In genomic region chr17:50382931-50383330, GRCh38 we compare ENCODE assay signal across 12 cellular contexts. TPM values are rescaled to one million over a fixed set of nuclear protein-coding genes. Genes with fewer than 3 reads are reported as not detected.
DNase-seq lines count a peak whose midpoint lies in the region; ATAC-seq, FAIRE-seq and TF ChIP-seq lines count a peak whose summit lies in the region.
"Had no signal": no experiment of that assay in that cellular context is flagged by ENCODE, and none has a peak within 500 bp of the region (broad histone marks: within the 10 kb centered on the region; RNA-seq: fewer than 3 reads in every experiment).

No MANE protein-coding gene starts in this region.

- H3K9ac ChIP-seq in HepG2 (ENCODE audit: insufficient read depth, low read depth, low read length): no peak overlapping the region
- H3K9ac ChIP-seq: BLaER1 treated with 17β-estradiol and CSF1 and Interleukin-3, amounts not matched to agents 10 nM and 100 nM had no signal

- no peak overlapping the region for H3K4me3 Mint-ChIP-seq in nephron progenitor cell
- H3K4me3 Mint-ChIP-seq: CD4-positive, CD25-positive, alpha-beta regulatory T cell had no signal

- BruUV-seq in HepG2 (replicated peaks; lab: Mats Ljungman, UMichigan): no TSS peak

- intact Hi-C loops in HepG2 (cut with micrococcal nuclease; ENCODE audit: unreplicated experiment) (no loop called here), right lobe of liver (cut with DNase I) (no loop called here)

- H3K27me3 Mint-ChIP-seq in nephron progenitor cell (ENCODE audit: low read depth, poor library complexity): no peaks in the 10 kb centered on the region
- H3K27me3 Mint-ChIP-seq: CD4-positive, CD25-positive, alpha-beta regulatory T cell had no signal

- no peak for TF ChIP-seq CTCF in HepG2 (CRISPR knock-in tag; IDR thresholded peaks at IDR 0.05)
- no peak for TF ChIP-seq CTCF in right lobe of liver (IDR thresholded peaks at IDR 0.05)
- TF ChIP-seq CTCF in omental fat pad (IDR thresholded peaks at IDR 0.05): no peak
- TF ChIP-seq CTCF in nephron progenitor cell (IDR thresholded peaks at IDR 0.05): no peak

- no peaks in the 10 kb centered on the region for H3K79me2 ChIP-seq in HepG2 (ENCODE audit: insufficient read depth, low read length)

- H3K9me3 Mint-ChIP-seq in nephron progenitor cell: no peaks in the 10 kb centered on the region
- H3K9me3 Mint-ChIP-seq: CD4-positive, CD25-positive, alpha-beta regulatory T cell had no signal

- CTCF ChIA-PET in HepG2 (lab: Yijun Ruan, JAX; ENCODE audit: low intra/inter-chr PET ratio, low total read pairs): no interaction called here

- no peak for TF ChIP-seq RAD21 in HepG2 (CRISPR knock-in tag; IDR thresholded peaks at IDR 0.05)

- H3K9me3 ChIP-seq in HepG2 (ENCODE audit: low read length): no peaks in the 10 kb centered on the region
- no peaks in the 10 kb centered on the region for H3K9me3 ChIP-seq in right lobe of liver
- no peaks in the 10 kb centered on the region for H3K9me3 ChIP-seq in effector memory CD4-positive, alpha-beta T cell (ENCODE audit: control insufficient read depth, low read length)
- H3K9me3 ChIP-seq: BLaER1 treated with 17β-estradiol and CSF1 and Interleukin-3, amounts not matched to agents 10 nM and 100 nM; HAP-1 had no signal

- no peaks in the 10 kb centered on the region for H3K4me1 ChIP-seq in HepG2 (ENCODE audit: insufficient read depth, low read length)
- H3K4me1 ChIP-seq in right lobe of liver: no peaks in the 10 kb centered on the region
- H3K4me1 ChIP-seq in effector memory CD4-positive, alpha-beta T cell (ENCODE audit: control insufficient read depth, insufficient read depth, low read length, poor library complexity, severe bottlenecking): no peaks in the 10 kb centered on the region
- H3K4me1 ChIP-seq: HAP-1 had no signal

- 98% methylated on average over 12 of the region's 12 CpGs for whole genome bisulfite sequencing in HepG2 (ENCODE audit: low lambda C conversion rate)
- WGBS in right lobe of liver (ENCODE audit: insufficient coverage, low coverage, low lambda C conversion rate, missing lambda C conversion rate): 95% methylated on average over 4 of the region's 12 CpGs

- no peak overlapping the region for H2AFZ ChIP-seq in HepG2 (ENCODE audit: low read length)

- no peak overlapping the region for H3K4me2 ChIP-seq in HepG2 (ENCODE audit: low read depth, low read length)
- H3K4me2 ChIP-seq: BLaER1 treated with 17β-estradiol and CSF1 and Interleukin-3, amounts not matched to agents 10 nM and 100 nM had no signal

- no peak for TF ChIP-seq EP300 in HepG2 (IDR thresholded peaks at IDR 0.05; ENCODE audit: low read depth in 2 of 2, low read length in 2 of 2)
- TF ChIP-seq EP300 in HepG2 (CRISPR knock-in tag; IDR thresholded peaks at IDR 0.05; ENCODE audit: borderline replicate concordance): no peak

- H3K36me3 ChIP-seq in HepG2 (replicated peaks in 1 of 2; ENCODE audit: control insufficient read depth in 1 of 2, insufficient read depth in 2 of 2, low read length in 2 of 2) (peaks cover 53 to 95% of the 10 kb centered on the region in 2 experiments), right lobe of liver (peaks cover 6 to 69% (median 50%) of the 10 kb centered on the region in 4 donors)
- H3K36me3 ChIP-seq in effector memory CD4-positive, alpha-beta T cell (ENCODE audit: control insufficient read depth, insufficient read depth, low read length): peaks cover 65% of the 10 kb centered on the region

- 0 out of 2 replicates have a peak, but pooled peaks cover 3% of the 10 kb centered on the region for H4K20me1 ChIP-seq in HepG2 (ENCODE audit: insufficient read depth, low read length)

- peaks cover 49% of the 10 kb centered on the region for H3K36me3 Mint-ChIP-seq in nephron progenitor cell (ENCODE audit: low read depth)

- no peak for ATAC-seq in HepG2
- no peak for ATAC-seq in right lobe of liver
- peak; percentile 16 for ATAC-seq in omental fat pad (ENCODE audit: low FRiP score)

- no peak for FAIRE-seq in HepG2 (lab: Jason Lieb, UNC)
- FAIRE-seq: H1 had no signal

- H3K27me3 ChIP-seq in HepG2 (ENCODE audit: control insufficient read depth in 1 of 2, insufficient read depth in 2 of 2, low read length in 2 of 2) (no peaks in the 10 kb centered on the region), right lobe of liver (no peaks in the 10 kb centered on the region)
- no peaks in the 10 kb centered on the region for H3K27me3 ChIP-seq in effector memory CD4-positive, alpha-beta T cell (replicated peaks; ENCODE audit: control insufficient read depth, insufficient read depth, low read length, poor library complexity, severe bottlenecking)
- H3K27me3 ChIP-seq: BLaER1 treated with 17β-estradiol and CSF1 and Interleukin-3, amounts not matched to agents 10 nM and 100 nM had no signal

- no peak for TF ChIP-seq POLR2A in HepG2 (IDR thresholded peaks at IDR 0.05; ENCODE audit: insufficient read depth in 1 of 2, low read depth in 2 of 2, low read length in 2 of 2)
- no peak for TF ChIP-seq POLR2A in right lobe of liver (IDR thresholded peaks at IDR 0.05)

- in situ Hi-C loops in HepG2 (cut with HindIII; ENCODE audit: extremely low pct_ligation_motif_present, low pct_unique_long_range_greater_than_20kb): no loop called here

- H3K4me1 Mint-ChIP-seq in nephron progenitor cell: no peaks in the 10 kb centered on the region

- DNase-seq in HepG2 (ENCODE audit: low spot score): no peak
- DNase-seq in right lobe of liver: no peak
- no peak for DNase-seq in omental fat pad (ENCODE audit: low spot score)
- DNase-seq in nephron progenitor cell: no peak
- DNase-seq in effector memory CD4-positive, alpha-beta T cell: no peak
- DNase-seq: ACHN; CD4-positive, CD25-positive, alpha-beta regulatory T cell; DMS53; GF-D8 had no signal

- H3K4me3 ChIP-seq in HepG2 (replicated peaks in 1 of 3; ENCODE audit: insufficient read depth in 1 of 3, low read depth in 2 of 3, low read length in 3 of 3) (no peak overlapping the region), right lobe of liver (no peak overlapping the region)
- H3K4me3 ChIP-seq in effector memory CD4-positive, alpha-beta T cell (ENCODE audit: insufficient read depth, low read depth, low read length, poor library complexity, severe bottlenecking): no peak overlapping the region
- H3K4me3 ChIP-seq: BLaER1 treated with 17β-estradiol and CSF1 and Interleukin-3, amounts not matched to agents 10 nM and 100 nM; HAP-1 had no signal

- POLR2A ChIA-PET in HepG2 (lab: Yijun Ruan, JAX): interaction anchor here (2.2 kb wide), 1 partner anchor 14 kb away, joined by 14 read pairs; the partner anchor contains the start of gene LRRC59

- H3K27ac ChIP-seq in HepG2 (ENCODE audit: extremely low read length, insufficient read depth, low read length): no peak overlapping the region
- H3K27ac ChIP-seq in right lobe of liver: no peak overlapping the region
- H3K27ac ChIP-seq in effector memory CD4-positive, alpha-beta T cell (ENCODE audit: insufficient read depth, low read length, poor library complexity, severe bottlenecking): no peak overlapping the region
- H3K27ac ChIP-seq: BLaER1 treated with 17β-estradiol and CSF1 and Interleukin-3, amounts not matched to agents 10 nM and 100 nM had no signal

- no peak overlapping the region for H3K27ac Mint-ChIP-seq in nephron progenitor cell

RNA-seq across cellular contexts. Expression of gene EME1, which starts 9.9 kb away (rescaled TPM):
- total RNA-seq in HepG2 (2016; rRNA removed; fragmentation: Illumina TruSeq; extraction: Trizol): 17.3 and 24.6 TPM in 2 replicates
- 6.4 and 7.4 TPM in 2 replicates for total RNA-seq in HepG2 (2016; cell fraction: cytosol; rRNA removed; fragmentation: Illumina TruSeq; extraction: Trizol; ENCODE audit: low read depth)
- total RNA-seq in HepG2 (2016; cell fraction: insoluble cytoplasmic fraction; rRNA removed; fragmentation: Illumina TruSeq; extraction: Trizol): 17.1 and 25.6 TPM in 2 replicates
- total RNA-seq in HepG2 (2016; cell fraction: membrane; rRNA removed; fragmentation: Illumina TruSeq; extraction: Trizol): 7.7 and 8.9 TPM in 2 replicates
- total RNA-seq in HepG2 (2016; cell fraction: nucleus; rRNA removed; fragmentation: Illumina TruSeq; extraction: Trizol): 28.4 and 31.8 TPM in 2 replicates
- polyA plus RNA-seq in HepG2 (2011; rRNA removed): 13.4 and 20.7 TPM in 2 replicates
- polyA plus RNA-seq in HepG2 (2011; cell fraction: cytosol; rRNA removed): 4.7 and 7.1 TPM in 2 replicates
- 58.4 and 108 TPM in 2 replicates for polyA plus RNA-seq in HepG2 (2011; cell fraction: nucleus; rRNA removed)
- polyA plus RNA-seq in HepG2 (2012): 6.6 and 17.5 TPM in 2 replicates
- 1.3 and 1.6 TPM in 2 replicates for polyA plus RNA-seq in HepG2 (2016; cell fraction: cytosol; fragmentation: Illumina TruSeq; extraction: Trizol; ENCODE audit: low read depth)
- 13.3 and 16.0 TPM in 2 replicates for polyA plus RNA-seq in HepG2 (2016; cell fraction: insoluble cytoplasmic fraction; fragmentation: Illumina TruSeq; extraction: Trizol; ENCODE audit: low read depth)
- polyA plus RNA-seq in HepG2 (2016; cell fraction: membrane; fragmentation: Illumina TruSeq; extraction: Trizol; ENCODE audit: low read depth): 2.3 and 3.2 TPM in 2 replicates
- 65.8 and 68.9 TPM in 2 replicates for polyA plus RNA-seq in HepG2 (2016; cell fraction: nucleus; fragmentation: Illumina TruSeq; extraction: Trizol; ENCODE audit: insufficient read depth, low read depth)
- polyA minus RNA-seq in HepG2 (2011; rRNA and poly(A)+ RNA removed; ENCODE audit: low replicate concordance): 6.9 and 17.6 TPM in 2 replicates
- 5.3 and 5.4 TPM in 2 replicates for polyA minus RNA-seq in HepG2 (2011; cell fraction: cytosol; rRNA and poly(A)+ RNA removed)
- 14.9 and 18.7 TPM in 2 replicates for polyA minus RNA-seq in HepG2 (2011; cell fraction: nucleus; rRNA and poly(A)+ RNA removed)
- 1 to 10 TPM in 1 of 6 experiments, under 1 TPM in 3, not detected in 2; 0.12 to 1.3 (median 0.66) TPM for total RNA-seq in right lobe of liver
- total RNA-seq in omental fat pad: 1 to 10 TPM in 1 of 4 donors, not detected in 3; 1.1 TPM

RNA-seq across cellular contexts. Expression of gene MRPL27, which starts 9.9 kb away (rescaled TPM):
- total RNA-seq in HepG2 (2016; rRNA removed; fragmentation: Illumina TruSeq; extraction: Trizol): 217 and 294 TPM in 2 replicates
- 159 and 163 TPM in 2 replicates for total RNA-seq in HepG2 (2016; cell fraction: cytosol; rRNA removed; fragmentation: Illumina TruSeq; extraction: Trizol; ENCODE audit: low read depth)
- 225 and 322 TPM in 2 replicates for total RNA-seq in HepG2 (2016; cell fraction: insoluble cytoplasmic fraction; rRNA removed; fragmentation: Illumina TruSeq; extraction: Trizol)
- 113 and 118 TPM in 2 replicates for total RNA-seq in HepG2 (2016; cell fraction: membrane; rRNA removed; fragmentation: Illumina TruSeq; extraction: Trizol)
- total RNA-seq in HepG2 (2016; cell fraction: nucleus; rRNA removed; fragmentation: Illumina TruSeq; extraction: Trizol): 94.1 and 102 TPM in 2 replicates
- 131 and 137 TPM in 2 replicates for polyA plus RNA-seq in HepG2 (2011; rRNA removed)
- 178 and 188 TPM in 2 replicates for polyA plus RNA-seq in HepG2 (2011; cell fraction: cytosol; rRNA removed)
- polyA plus RNA-seq in HepG2 (2011; cell fraction: nucleus; rRNA removed): 65.8 and 77.3 TPM in 2 replicates
- 92.3 and 97.7 TPM in 2 replicates for polyA plus RNA-seq in HepG2 (2012)
- polyA plus RNA-seq in HepG2 (2016; cell fraction: cytosol; fragmentation: Illumina TruSeq; extraction: Trizol; ENCODE audit: low read depth): 113 and 115 TPM in 2 replicates
- 260 and 314 TPM in 2 replicates for polyA plus RNA-seq in HepG2 (2016; cell fraction: insoluble cytoplasmic fraction; fragmentation: Illumina TruSeq; extraction: Trizol; ENCODE audit: low read depth)
- 75.9 and 83.5 TPM in 2 replicates for polyA plus RNA-seq in HepG2 (2016; cell fraction: membrane; fragmentation: Illumina TruSeq; extraction: Trizol; ENCODE audit: low read depth)
- polyA plus RNA-seq in HepG2 (2016; cell fraction: nucleus; fragmentation: Illumina TruSeq; extraction: Trizol; ENCODE audit: insufficient read depth, low read depth): 124 and 142 TPM in 2 replicates
- 68.9 and 78.1 TPM in 2 replicates for polyA minus RNA-seq in HepG2 (2011; rRNA and poly(A)+ RNA removed; ENCODE audit: low replicate concordance)
- polyA minus RNA-seq in HepG2 (2011; cell fraction: cytosol; rRNA and poly(A)+ RNA removed): 21.0 and 23.5 TPM in 2 replicates
- polyA minus RNA-seq in HepG2 (2011; cell fraction: nucleus; rRNA and poly(A)+ RNA removed): 83.2 and 89.1 TPM in 2 replicates
- 10 to 100 TPM; 34.3 to 69.4 (median 38.6) TPM for total RNA-seq in right lobe of liver
- total RNA-seq in omental fat pad: 10 to 100 TPM; 48.9 to 71.0 (median 61.7) TPM

RNA-seq across cellular contexts. Expression of gene LRRC59, which starts 14.4 kb away (rescaled TPM):
- total RNA-seq in HepG2 (2016; rRNA removed; fragmentation: Illumina TruSeq; extraction: Trizol) (222 and 239 TPM in 2 replicates), right lobe of liver (100 to 1,000 TPM in 2 of 6 experiments, 10 to 100 TPM in 4; 36.0 to 125 (median 64.0) TPM), omental fat pad (100 to 1,000 TPM in 3 of 4 donors, 10 to 100 TPM in 1; 53.6 to 193 (median 102) TPM)
- 75.0 and 83.4 TPM in 2 replicates for total RNA-seq in HepG2 (2016; cell fraction: cytosol; rRNA removed; fragmentation: Illumina TruSeq; extraction: Trizol; ENCODE audit: low read depth)
- 213 and 234 TPM in 2 replicates for total RNA-seq in HepG2 (2016; cell fraction: insoluble cytoplasmic fraction; rRNA removed; fragmentation: Illumina TruSeq; extraction: Trizol)
- total RNA-seq in HepG2 (2016; cell fraction: membrane; rRNA removed; fragmentation: Illumina TruSeq; extraction: Trizol): 172 and 182 TPM in 2 replicates
- 115 and 124 TPM in 2 replicates for total RNA-seq in HepG2 (2016; cell fraction: nucleus; rRNA removed; fragmentation: Illumina TruSeq; extraction: Trizol)
- 87.3 and 93.2 TPM in 2 replicates for polyA plus RNA-seq in HepG2 (2011; rRNA removed)
- polyA plus RNA-seq in HepG2 (2011; cell fraction: cytosol; rRNA removed): 57.2 and 66.4 TPM in 2 replicates
- polyA plus RNA-seq in HepG2 (2011; cell fraction: nucleus; rRNA removed): 50.6 and 58.7 TPM in 2 replicates
- 90.0 and 114 TPM in 2 replicates for polyA plus RNA-seq in HepG2 (2012)
- 59.8 and 73.7 TPM in 2 replicates for polyA plus RNA-seq in HepG2 (2016; cell fraction: cytosol; fragmentation: Illumina TruSeq; extraction: Trizol; ENCODE audit: low read depth)
- 202 and 242 TPM in 2 replicates for polyA plus RNA-seq in HepG2 (2016; cell fraction: insoluble cytoplasmic fraction; fragmentation: Illumina TruSeq; extraction: Trizol; ENCODE audit: low read depth)
- 104 and 113 TPM in 2 replicates for polyA plus RNA-seq in HepG2 (2016; cell fraction: membrane; fragmentation: Illumina TruSeq; extraction: Trizol; ENCODE audit: low read depth)
- 152 and 155 TPM in 2 replicates for polyA plus RNA-seq in HepG2 (2016; cell fraction: nucleus; fragmentation: Illumina TruSeq; extraction: Trizol; ENCODE audit: insufficient read depth, low read depth)
- 159 and 165 TPM in 2 replicates for polyA minus RNA-seq in HepG2 (2011; rRNA and poly(A)+ RNA removed; ENCODE audit: low replicate concordance)
- 74.4 and 77.8 TPM in 2 replicates for polyA minus RNA-seq in HepG2 (2011; cell fraction: cytosol; rRNA and poly(A)+ RNA removed)
- 73.0 and 88.5 TPM in 2 replicates for polyA minus RNA-seq in HepG2 (2011; cell fraction: nucleus; rRNA and poly(A)+ RNA removed)

RNA-seq across cellular contexts. Expression of gene XYLT2, which starts 37.0 kb away (rescaled TPM):
- 7.5 and 22.1 TPM in 2 replicates for total RNA-seq in HepG2 (2016; rRNA removed; fragmentation: Illumina TruSeq; extraction: Trizol)
- total RNA-seq in HepG2 (2016; cell fraction: cytosol; rRNA removed; fragmentation: Illumina TruSeq; extraction: Trizol; ENCODE audit: low read depth): 10.5 and 11.7 TPM in 2 replicates
- 6.2 and 23.3 TPM in 2 replicates for total RNA-seq in HepG2 (2016; cell fraction: insoluble cytoplasmic fraction; rRNA removed; fragmentation: Illumina TruSeq; extraction: Trizol)
- 9.8 and 10.1 TPM in 2 replicates for total RNA-seq in HepG2 (2016; cell fraction: membrane; rRNA removed; fragmentation: Illumina TruSeq; extraction: Trizol)
- total RNA-seq in HepG2 (2016; cell fraction: nucleus; rRNA removed; fragmentation: Illumina TruSeq; extraction: Trizol): 20.2 and 23.1 TPM in 2 replicates
- polyA plus RNA-seq in HepG2 (2011; rRNA removed): 17.0 and 22.7 TPM in 2 replicates
- polyA plus RNA-seq in HepG2 (2011; cell fraction: cytosol; rRNA removed): 9.6 and 15.4 TPM in 2 replicates
- polyA plus RNA-seq in HepG2 (2011; cell fraction: nucleus; rRNA removed): 39.0 and 41.1 TPM in 2 replicates
- polyA plus RNA-seq in HepG2 (2012): 13.3 and 17.4 TPM in 2 replicates
- 1.4 and 1.5 TPM in 2 replicates for polyA plus RNA-seq in HepG2 (2016; cell fraction: cytosol; fragmentation: Illumina TruSeq; extraction: Trizol; ENCODE audit: low read depth)
- 4.9 and 6.1 TPM in 2 replicates for polyA plus RNA-seq in HepG2 (2016; cell fraction: insoluble cytoplasmic fraction; fragmentation: Illumina TruSeq; extraction: Trizol; ENCODE audit: low read depth)
- polyA plus RNA-seq in HepG2 (2016; cell fraction: membrane; fragmentation: Illumina TruSeq; extraction: Trizol; ENCODE audit: low read depth): 2.1 and 2.5 TPM in 2 replicates
- polyA plus RNA-seq in HepG2 (2016; cell fraction: nucleus; fragmentation: Illumina TruSeq; extraction: Trizol; ENCODE audit: insufficient read depth, low read depth): 37.4 and 38.2 TPM in 2 replicates
- polyA minus RNA-seq in HepG2 (2011; rRNA and poly(A)+ RNA removed; ENCODE audit: low replicate concordance): 34.0 and 72.4 TPM in 2 replicates
- 22.9 and 27.6 TPM in 2 replicates for polyA minus RNA-seq in HepG2 (2011; cell fraction: cytosol; rRNA and poly(A)+ RNA removed)
- 14.0 and 16.7 TPM in 2 replicates for polyA minus RNA-seq in HepG2 (2011; cell fraction: nucleus; rRNA and poly(A)+ RNA removed)
- 10 to 100 TPM in 3 of 6 experiments, 1 to 10 TPM in 3; 7.0 to 13.8 (median 9.4) TPM for total RNA-seq in right lobe of liver
- total RNA-seq in omental fat pad: 10 to 100 TPM in 3 of 4 donors, 1 to 10 TPM in 1; 8.4 to 23.2 (median 16.5) TPM

RNA-seq across cellular contexts. Expression of gene ACSF2, which starts 43.1 kb away (rescaled TPM):
- total RNA-seq in HepG2 (2016; rRNA removed; fragmentation: Illumina TruSeq; extraction: Trizol) (32.0 and 87.3 TPM in 2 replicates), right lobe of liver (10 to 100 TPM; 25.1 to 60.9 (median 36.9) TPM), omental fat pad (100 to 1,000 TPM in 1 of 4 donors, 10 to 100 TPM in 3; 36.6 to 140 (median 65.3) TPM)
- 20.7 and 23.9 TPM in 2 replicates for total RNA-seq in HepG2 (2016; cell fraction: cytosol; rRNA removed; fragmentation: Illumina TruSeq; extraction: Trizol; ENCODE audit: low read depth)
- 26.9 and 94.3 TPM in 2 replicates for total RNA-seq in HepG2 (2016; cell fraction: insoluble cytoplasmic fraction; rRNA removed; fragmentation: Illumina TruSeq; extraction: Trizol)
- 19.8 and 21.0 TPM in 2 replicates for total RNA-seq in HepG2 (2016; cell fraction: membrane; rRNA removed; fragmentation: Illumina TruSeq; extraction: Trizol)
- 90.8 and 95.0 TPM in 2 replicates for total RNA-seq in HepG2 (2016; cell fraction: nucleus; rRNA removed; fragmentation: Illumina TruSeq; extraction: Trizol)
- 109 and 117 TPM in 2 replicates for polyA plus RNA-seq in HepG2 (2011; rRNA removed)
- 68.6 and 80.4 TPM in 2 replicates for polyA plus RNA-seq in HepG2 (2011; cell fraction: cytosol; rRNA removed)
- 334 and 438 TPM in 2 replicates for polyA plus RNA-seq in HepG2 (2011; cell fraction: nucleus; rRNA removed)
- polyA plus RNA-seq in HepG2 (2012): 79.7 and 97.7 TPM in 2 replicates
- polyA plus RNA-seq in HepG2 (2016; cell fraction: cytosol; fragmentation: Illumina TruSeq; extraction: Trizol; ENCODE audit: low read depth): 8.6 and 9.0 TPM in 2 replicates
- polyA plus RNA-seq in HepG2 (2016; cell fraction: insoluble cytoplasmic fraction; fragmentation: Illumina TruSeq; extraction: Trizol; ENCODE audit: low read depth): 26.3 and 30.3 TPM in 2 replicates
- polyA plus RNA-seq in HepG2 (2016; cell fraction: membrane; fragmentation: Illumina TruSeq; extraction: Trizol; ENCODE audit: low read depth): 13.4 and 14.3 TPM in 2 replicates
- polyA plus RNA-seq in HepG2 (2016; cell fraction: nucleus; fragmentation: Illumina TruSeq; extraction: Trizol; ENCODE audit: insufficient read depth, low read depth): 198 and 222 TPM in 2 replicates
- 87.1 and 260 TPM in 2 replicates for polyA minus RNA-seq in HepG2 (2011; rRNA and poly(A)+ RNA removed; ENCODE audit: low replicate concordance)
- polyA minus RNA-seq in HepG2 (2011; cell fraction: cytosol; rRNA and poly(A)+ RNA removed): 32.1 and 36.7 TPM in 2 replicates
- 111 and 114 TPM in 2 replicates for polyA minus RNA-seq in HepG2 (2011; cell fraction: nucleus; rRNA and poly(A)+ RNA removed)
